8 cellular contexts compared by ENCODE assay signal in genomic region chr5:174532453-174533126, GRCh38.
DNase-seq lines count a peak whose midpoint lies in the region; ATAC-seq and TF ChIP-seq lines count a peak whose summit lies in the region.

No MANE protein-coding gene starts in this region.

- no peaks in the 10 kb centered on the region for H3K27me3 Mint-ChIP-seq in Caco-2 (ENCODE audit: insufficient read depth, unreplicated experiment)

- no peak overlapping the region for H3K4me3 ChIP-seq in Caco-2 (ENCODE audit: low read depth, low read length)

- CTCF ChIA-PET in Caco-2 (lab: Charles Lee) = interaction anchor here (0.6 to 1.1 kb wide), 5 partner anchors 9 to 113 kb away, joined by 3 to 6 read pairs (median 4); no protein-coding TSS in a partner anchor

- peaks cover 60% of the 10 kb centered on the region for H3K4me1 Mint-ChIP-seq in Caco-2 (ENCODE audit: low read depth, unreplicated experiment)

- no peak for TF ChIP-seq CTCF in Caco-2 (IDR thresholded peaks at IDR 0.05; ENCODE audit: insufficient read depth in 1 of 2, low read depth in 1 of 2, low read length in 1 of 2, severe bottlenecking in 1 of 2, unreplicated experiment in 1 of 2)
- no peak for TF ChIP-seq CTCF in VCaP (conservative IDR thresholded peaks at IDR 0.05)

- peak overlapping the region; percentile 14; the same call in 1 of the 2 replicates for H3K27ac ChIP-seq in VCaP

- peaks cover 65% of the 10 kb centered on the region for H3K4me1 ChIP-seq in Caco-2

- peak overlapping the region; percentile 39 for H3K27ac Mint-ChIP-seq in Caco-2 (ENCODE audit: unreplicated experiment)

- no peaks in the 10 kb centered on the region for H3K9me3 ChIP-seq in Caco-2

- H3K27me3 ChIP-seq in Caco-2 (replicated peaks; ENCODE audit: control insufficient read depth, insufficient read depth, low read length) = no peaks in the 10 kb centered on the region

- H3K4me3 Mint-ChIP-seq in Caco-2 (ENCODE audit: unreplicated experiment) = peak overlapping the region; percentile 63

- peaks cover 5% of the 10 kb centered on the region for H3K36me3 Mint-ChIP-seq in Caco-2 (ENCODE audit: insufficient read depth, unreplicated experiment)

- ATAC-seq in HG02798 (IDR thresholded peaks at IDR 0.05; ENCODE audit: poor library complexity, unreplicated experiment) = no peak
- ATAC-seq in GM19324 (IDR thresholded peaks at IDR 0.05; ENCODE audit: low FRiP score, unreplicated experiment) = no peak

- H3K36me3 ChIP-seq in Caco-2 (ENCODE audit: control insufficient read depth, insufficient read depth, low read length) = no peaks in the 10 kb centered on the region

- H3K9me3 Mint-ChIP-seq in Caco-2 (ENCODE audit: unreplicated experiment) = no peaks in the 10 kb centered on the region

- intact Hi-C loops in Caco-2 (cut with micrococcal nuclease; ENCODE audit: unreplicated experiment) = loop anchor here (1.0 kb wide), 2 partner anchors 12 to 71 kb away; no protein-coding TSS in a partner anchor

- POLR2A ChIA-PET in Caco-2 (lab: Charles Lee) = no interaction called here

- BruUV-seq in Caco-2 (replicated peaks; lab: Mats Ljungman, UMichigan) = no TSS peak

- DNase-seq in Caco-2 = peak; percentile 92 to 96
- DNase-seq in LoVo (ENCODE audit: low spot score) = peak; percentile 96
- peak; percentile 50 for DNase-seq in glomerular endothelial cell (ENCODE audit: extremely low read depth, low read depth, low spot score)
- peak; percentile 83 for DNase-seq in occipital lobe (lab: John Stamatoyannopoulos, UW)
- no peak for DNase-seq in NCI-H1930 (lab: John Stamatoyannopoulos, UW)

Comparison
In these comparisons a context has a peak if more than half of its experiments do, and no peak if none do; other contexts are left out.
1. DNase-seq: peak in Caco-2 (2 of 2), LoVo (single experiment), glomerular endothelial cell (single experiment) and occipital lobe (single experiment); none in NCI-H1930 (0 of 2).